ENCODE assay signal across 1 cellular context in the genomic region with DNA sequence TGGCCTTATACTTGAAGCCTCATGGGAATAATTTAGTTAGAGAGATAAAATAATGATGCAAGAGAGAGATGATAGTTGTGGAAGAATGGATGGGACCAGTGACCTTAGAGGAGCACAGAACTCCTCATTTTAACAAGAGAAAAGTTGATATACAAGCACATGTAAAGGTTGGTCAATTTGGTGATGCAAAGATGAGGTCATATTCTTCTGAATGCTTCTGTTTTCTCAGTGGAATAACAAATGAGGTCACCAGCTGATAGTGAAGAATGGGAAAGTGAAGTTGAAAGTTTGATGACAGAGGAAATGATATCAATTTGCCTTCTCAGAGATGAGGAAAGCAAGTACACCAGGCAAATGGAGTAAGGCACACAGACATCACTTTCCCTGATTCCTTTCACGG.
TF ChIP-seq lines count a peak whose summit lies in the region.

No MANE protein-coding gene starts in this region.

TF ChIP-seq in liver, 16 proteins besides CTCF, POLR2A, EP300 and RAD21 (continued from another document):
- TF ChIP-seq, protein P1, sequence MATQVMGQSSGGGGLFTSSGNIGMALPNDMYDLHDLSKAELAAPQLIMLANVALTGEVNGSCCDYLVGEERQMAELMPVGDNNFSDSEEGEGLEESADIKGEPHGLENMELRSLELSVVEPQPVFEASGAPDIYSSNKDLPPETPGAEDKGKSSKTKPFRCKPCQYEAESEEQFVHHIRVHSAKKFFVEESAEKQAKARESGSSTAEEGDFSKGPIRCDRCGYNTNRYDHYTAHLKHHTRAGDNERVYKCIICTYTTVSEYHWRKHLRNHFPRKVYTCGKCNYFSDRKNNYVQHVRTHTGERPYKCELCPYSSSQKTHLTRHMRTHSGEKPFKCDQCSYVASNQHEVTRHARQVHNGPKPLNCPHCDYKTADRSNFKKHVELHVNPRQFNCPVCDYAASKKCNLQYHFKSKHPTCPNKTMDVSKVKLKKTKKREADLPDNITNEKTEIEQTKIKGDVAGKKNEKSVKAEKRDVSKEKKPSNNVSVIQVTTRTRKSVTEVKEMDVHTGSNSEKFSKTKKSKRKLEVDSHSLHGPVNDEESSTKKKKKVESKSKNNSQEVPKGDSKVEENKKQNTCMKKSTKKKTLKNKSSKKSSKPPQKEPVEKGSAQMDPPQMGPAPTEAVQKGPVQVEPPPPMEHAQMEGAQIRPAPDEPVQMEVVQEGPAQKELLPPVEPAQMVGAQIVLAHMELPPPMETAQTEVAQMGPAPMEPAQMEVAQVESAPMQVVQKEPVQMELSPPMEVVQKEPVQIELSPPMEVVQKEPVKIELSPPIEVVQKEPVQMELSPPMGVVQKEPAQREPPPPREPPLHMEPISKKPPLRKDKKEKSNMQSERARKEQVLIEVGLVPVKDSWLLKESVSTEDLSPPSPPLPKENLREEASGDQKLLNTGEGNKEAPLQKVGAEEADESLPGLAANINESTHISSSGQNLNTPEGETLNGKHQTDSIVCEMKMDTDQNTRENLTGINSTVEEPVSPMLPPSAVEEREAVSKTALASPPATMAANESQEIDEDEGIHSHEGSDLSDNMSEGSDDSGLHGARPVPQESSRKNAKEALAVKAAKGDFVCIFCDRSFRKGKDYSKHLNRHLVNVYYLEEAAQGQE (IDR thresholded peaks at IDR 0.05): no peak
- TF ChIP-seq, protein P2, sequence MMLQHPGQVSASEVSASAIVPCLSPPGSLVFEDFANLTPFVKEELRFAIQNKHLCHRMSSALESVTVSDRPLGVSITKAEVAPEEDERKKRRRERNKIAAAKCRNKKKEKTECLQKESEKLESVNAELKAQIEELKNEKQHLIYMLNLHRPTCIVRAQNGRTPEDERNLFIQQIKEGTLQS (IDR thresholded peaks at IDR 0.05): no peak
- TF ChIP-seq, protein P3, sequence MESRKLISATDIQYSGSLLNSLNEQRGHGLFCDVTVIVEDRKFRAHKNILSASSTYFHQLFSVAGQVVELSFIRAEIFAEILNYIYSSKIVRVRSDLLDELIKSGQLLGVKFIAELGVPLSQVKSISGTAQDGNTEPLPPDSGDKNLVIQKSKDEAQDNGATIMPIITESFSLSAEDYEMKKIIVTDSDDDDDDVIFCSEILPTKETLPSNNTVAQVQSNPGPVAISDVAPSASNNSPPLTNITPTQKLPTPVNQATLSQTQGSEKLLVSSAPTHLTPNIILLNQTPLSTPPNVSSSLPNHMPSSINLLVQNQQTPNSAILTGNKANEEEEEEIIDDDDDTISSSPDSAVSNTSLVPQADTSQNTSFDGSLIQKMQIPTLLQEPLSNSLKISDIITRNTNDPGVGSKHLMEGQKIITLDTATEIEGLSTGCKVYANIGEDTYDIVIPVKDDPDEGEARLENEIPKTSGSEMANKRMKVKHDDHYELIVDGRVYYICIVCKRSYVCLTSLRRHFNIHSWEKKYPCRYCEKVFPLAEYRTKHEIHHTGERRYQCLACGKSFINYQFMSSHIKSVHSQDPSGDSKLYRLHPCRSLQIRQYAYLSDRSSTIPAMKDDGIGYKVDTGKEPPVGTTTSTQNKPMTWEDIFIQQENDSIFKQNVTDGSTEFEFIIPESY (IDR thresholded peaks at IDR 0.05): no peak
- TF ChIP-seq HNF4A (conservative IDR thresholded peaks at IDR 0.05) (no peak), NR2F2 (IDR thresholded peaks at IDR 0.05) (no peak), FOXA2 (IDR thresholded peaks at IDR 0.05) (no peak), YY1 (IDR thresholded peaks at IDR 0.05) (no peak)
TF ChIP-seq in liver: peak in this region for 0.
